ENCODE assay signal across 17 cellular contexts in genomic region chr11:2684581-2684980, GRCh38. TPM values are rescaled to one million over a fixed set of nuclear protein-coding genes. Genes with fewer than 3 reads are reported as not detected.
DNase-seq lines count a peak whose midpoint lies in the region; TF ChIP-seq lines count a peak whose summit lies in the region.
"Had no signal": no experiment of that assay in that cellular context is flagged by ENCODE, and none has a peak within 500 bp of the region (broad histone marks: within the 10 kb centered on the region; RNA-seq: fewer than 3 reads in every experiment).

No MANE protein-coding gene starts in this region.

- H3K4me3 ChIP-seq in Peyer's patch (no peak overlapping the region), sigmoid colon (no peak overlapping the region), tibial nerve (no peak overlapping the region)

- H3K4me1 ChIP-seq in Peyer's patch (peaks cover 0 to 20% (median 4%) of the 10 kb centered on the region in 4 donors), sigmoid colon (peaks cover 0 to 19% (median 6%) of the 10 kb centered on the region in 4 donors), tibial nerve (peaks cover 0 to 29% (median 7%) of the 10 kb centered on the region in 4 donors)

- in situ Hi-C loops in KBM-7 (cut with MboI; ENCODE audit: low pct_unique_long_range_greater_than_20kb, low sequenced_read_pairs): no loop called here

- H3K27me3 ChIP-seq in Peyer's patch: no peaks in the 10 kb centered on the region
- H3K27me3 ChIP-seq in sigmoid colon: no peaks in the 10 kb centered on the region
- no peaks in the 10 kb centered on the region for H3K27me3 ChIP-seq in tibial nerve

- TF ChIP-seq EP300 in sigmoid colon (IDR thresholded peaks at IDR 0.05): no peak
- no peak for TF ChIP-seq EP300 in tibial nerve (IDR thresholded peaks at IDR 0.05)

- H3K27ac ChIP-seq in Peyer's patch: no peak overlapping the region
- H3K27ac ChIP-seq in sigmoid colon: no peak overlapping the region
- no peak overlapping the region for H3K27ac ChIP-seq in tibial nerve

- TF ChIP-seq POLR2A in Peyer's patch (IDR thresholded peaks at IDR 0.05) (no peak), sigmoid colon (IDR thresholded peaks at IDR 0.05) (no peak), tibial nerve (IDR thresholded peaks at IDR 0.05) (no peak)

- TF ChIP-seq CTCF in Peyer's patch (IDR thresholded peaks at IDR 0.05) (no peak), sigmoid colon (IDR thresholded peaks at IDR 0.05) (no peak), tibial nerve (IDR thresholded peaks at IDR 0.05) (no peak)

- intact Hi-C loops in sigmoid colon (cut with DNase I): no loop called here

- 98 to 100% methylated on average over 1 of the region's 1 CpG for WGBS in sigmoid colon, 2 donors
- WGBS in tibial nerve, 2 donors: 73 to 96% methylated on average over 1 of the region's 1 CpG

- peaks cover 0 to 8% (median 0%) of the 10 kb centered on the region in 3 donors for H3K36me3 ChIP-seq in Peyer's patch
- no peaks in the 10 kb centered on the region for H3K36me3 ChIP-seq in sigmoid colon
- H3K36me3 ChIP-seq in tibial nerve: no peaks in the 10 kb centered on the region

- H3K9me3 ChIP-seq in Peyer's patch (no peaks in the 10 kb centered on the region), sigmoid colon (no peaks in the 10 kb centered on the region), tibial nerve (no peaks in the 10 kb centered on the region)
- H3K9me3 ChIP-seq: SK-N-SH had no signal

- DNase-seq in ELF-1 (ENCODE audit: low read depth, low spot score) (peak; percentile 42), Peyer's patch (peak in 2 of 3 donors; percentile 2 to 31), islet precursor cell (peak; percentile 68), sigmoid colon (peak; percentile 33), NCI-H146 treated with DMSO at 0.1 percent for 48 hours (lab: John Stamatoyannopoulos, UW; ENCODE audit: unreplicated experiment) (no peak), tibial nerve (ENCODE audit: low spot score in 2 of 2) (no peak), KBM-7 (no peak)
- DNase-seq: ACHN, C1 segment of cervical spinal cord, DMS79 treated with DMSO at 0.1 percent for 48 hours, H7, HFFc6, NCI-H1417, NCI-H1930, NCI-H345, NCI-H526, SK-N-SH had no signal

RNA-seq across cellular contexts. Expression of gene KCNQ1OT1, which starts 15.2 kb away (rescaled TPM):
- total RNA-seq in Peyer's patch: 1 to 10 TPM; 3.2 to 6.2 (median 4.5) TPM
- total RNA-seq in sigmoid colon: 1 to 10 TPM in 3 of 4 donors, under 1 TPM in 1; 0.99 to 3.6 (median 1.4) TPM
- polyA plus RNA-seq in sigmoid colon: under 1 TPM; under 0.01 to 0.32 (median under 0.01) TPM
- 1 to 10 TPM; 6.3 to 8.0 (median 7.7) TPM for total RNA-seq in tibial nerve

Comparison
In these comparisons a context has a peak if more than half of its experiments do, and no peak if none do; other contexts are left out.
1. DNase-seq: peak in ELF-1 (single experiment), Peyer's patch (2 of 3), islet precursor cell (single experiment) and sigmoid colon (single experiment); none in NCI-H146 treated with DMSO at 0.1 percent for 48 hours (single experiment), tibial nerve (0 of 2) and KBM-7 (single experiment).